Comparison of ENCODE assay signal across 1 cellular context in the genomic region with DNA sequence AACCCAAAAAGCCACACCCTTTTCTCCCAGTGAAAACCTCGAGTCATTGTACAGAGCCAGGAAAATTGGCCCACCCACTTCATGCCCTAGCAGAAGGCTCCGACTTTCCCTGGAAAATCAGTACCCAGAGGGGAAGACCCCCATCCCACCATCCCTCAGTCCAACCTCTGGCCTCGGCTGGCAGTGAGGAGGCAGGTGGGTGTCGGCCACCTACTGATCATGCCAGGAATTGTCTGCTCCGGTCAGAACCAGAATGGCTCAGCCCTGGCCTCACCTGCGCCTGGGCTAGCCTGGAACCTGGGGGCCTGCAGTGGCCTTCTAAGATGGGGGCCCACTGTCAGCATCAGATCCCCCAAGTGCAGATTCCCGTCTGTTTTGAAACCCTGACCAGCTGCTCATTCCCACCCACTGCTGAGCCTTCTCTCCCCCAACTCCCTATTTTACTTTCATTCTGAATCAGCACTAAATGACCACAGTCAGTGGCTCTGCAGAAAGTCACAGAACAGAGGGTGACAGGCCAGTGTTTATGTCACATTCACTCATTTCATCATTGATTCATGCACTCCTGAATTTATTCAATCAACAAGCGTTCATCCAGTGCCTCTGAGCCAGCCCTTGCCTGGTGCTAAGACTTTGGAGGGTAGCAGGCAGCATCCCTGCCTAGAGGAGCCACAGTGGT.
TF ChIP-seq lines count a peak whose summit lies in the region.

No MANE protein-coding gene starts in this region.

TF ChIP-seq in GM12878, 131 proteins besides CTCF, POLR2A, EP300 and RAD21:
- TF ChIP-seq EED (IDR thresholded peaks at IDR 0.05; ENCODE audit: low read depth) (peak; percentile 18; the same call in 1 of the 2 replicates), ZBED1 (IDR thresholded peaks at IDR 0.05; ENCODE audit: borderline replicate concordance) (no peak), MTA3 (IDR thresholded peaks at IDR 0.05; ENCODE audit: borderline replicate concordance, low read length) (no peak), JUNB (IDR thresholded peaks at IDR 0.05) (peak; percentile 66), RUNX3 (IDR thresholded peaks at IDR 0.05; ENCODE audit: low read length) (peak; percentile 62), IKZF2 (IDR thresholded peaks at IDR 0.05) (peak; percentile 28 to 47; a peak in 1 of 4 replicates), DPF2 (IDR thresholded peaks at IDR 0.05) (0 out of 2 replicates have a peak, but pooled peaks have one; percentile 28), BRCA1 (IDR thresholded peaks at IDR 0.05; ENCODE audit: low read depth, low read length) (no peak), IKZF1 (conservative IDR thresholded peaks at IDR 0.05) (peak; percentile 63), ETV6 (conservative IDR thresholded peaks at IDR 0.05 in 1 of 2, IDR thresholded peaks at IDR 0.05 in 1 of 2; ENCODE audit: borderline replicate concordance in 1 of 2, low read depth in 1 of 2) (no peak), BCL11A (IDR thresholded peaks at IDR 0.05; ENCODE audit: low read depth, low read length) (no peak), POLR2AphosphoS2 (IDR thresholded peaks at IDR 0.05; ENCODE audit: low read depth, low read length) (no peak), NRF1 (conservative IDR thresholded peaks at IDR 0.05; ENCODE audit: low read depth, low read length) (no peak), ZNF24 (IDR thresholded peaks at IDR 0.05) (0 out of 2 replicates have a peak, but pooled peaks have one; percentile 53), BHLHE40 (IDR thresholded peaks at IDR 0.05; ENCODE audit: borderline replicate concordance in 1 of 2, low read depth in 2 of 2, low read length in 1 of 2) (no peak), IRF4 (IDR thresholded peaks at IDR 0.05; ENCODE audit: low read depth, low read length) (peak; percentile 73), RCOR1 (conservative IDR thresholded peaks at IDR 0.05; ENCODE audit: low read depth, low read length) (no peak), ZNF207 (IDR thresholded peaks at IDR 0.05; ENCODE audit: borderline replicate concordance) (no peak), TCF12 (IDR thresholded peaks at IDR 0.05; ENCODE audit: low read depth, low read length) (0 out of 2 replicates have a peak, but pooled peaks have one; percentile 55), JUND (IDR thresholded peaks at IDR 0.05; ENCODE audit: low read depth, low read length) (peak; percentile 52; the same call in 1 of the 2 replicates), CHD4 (IDR thresholded peaks at IDR 0.05) (no peak)
